In genomic region chr3:48301020-48301813, GRCh38 we compare ENCODE assay signal across 8 cellular contexts. TPM values are rescaled to one million over a fixed set of nuclear protein-coding genes. Genes with fewer than 3 reads are reported as not detected.
DNase-seq lines count a peak whose midpoint lies in the region; ATAC-seq lines count a peak whose summit lies in the region.

Gene NME6 (minus strand): TSS chr3:48301367.

- peaks cover 23% of the 10 kb centered on the region for H3K4me1 ChIP-seq in CD4-positive, CD25-positive, alpha-beta regulatory T cell (ENCODE audit: control insufficient read depth, insufficient read depth, low read length, poor library complexity, severe bottlenecking)

- peaks cover 17% of the 10 kb centered on the region for H3K36me3 ChIP-seq in CD4-positive, CD25-positive, alpha-beta regulatory T cell (ENCODE audit: control insufficient read depth, insufficient read depth, low read length)

- peaks cover under 1% of the 10 kb centered on the region for H3K27me3 ChIP-seq in CD4-positive, CD25-positive, alpha-beta regulatory T cell (ENCODE audit: control insufficient read depth, insufficient read depth, low read length)

- peak within 1 kb of the TSS; percentile 82 for H3K4me3 ChIP-seq in CD4-positive, CD25-positive, alpha-beta regulatory T cell (ENCODE audit: low read depth, low read length)

- CTCF ChIA-PET in activated CD8-positive, alpha-beta memory T cell treated with anti-CD3 and anti-CD28 coated beads for 36 hours (lab: Charles Lee): interaction anchor here (1.0 to 2.7 kb wide), 3 partner anchors 32 to 135 kb away, joined by 6 to 8 read pairs (median 6); no protein-coding TSS in a partner anchor

- peak; percentile 85 to 88 for ATAC-seq in CD4-positive, CD25-positive, alpha-beta regulatory T cell (ENCODE audit: low read depth in 2 of 2)
- ATAC-seq in GM19467 (IDR thresholded peaks at IDR 0.05; ENCODE audit: unreplicated experiment): peak; percentile 67

- peaks cover 7 to 51% (median 24%) of the 10 kb centered on the region in 4 donors for H3K4me1 Mint-ChIP-seq in CD4-positive, CD25-positive, alpha-beta regulatory T cell

- H3K4me3 Mint-ChIP-seq in CD4-positive, CD25-positive, alpha-beta regulatory T cell: peak within 1 kb of the TSS; percentile 83 to 98 (median 92)

- POLR2A ChIA-PET in activated CD8-positive, alpha-beta memory T cell treated with anti-CD3 and anti-CD28 coated beads for 36 hours (lab: Charles Lee): interaction anchor here (0.9 to 1.4 kb wide), 5 partner anchors 12 to 385 kb away, joined by 3 to 8 read pairs (median 4); partner anchors contain the start of gene NCKIPSD

- H3K27ac Mint-ChIP-seq in CD4-positive, CD25-positive, alpha-beta regulatory T cell: peak within 1 kb of the TSS; percentile 91 to 97 (median 95)

- H3K9me3 Mint-ChIP-seq in CD4-positive, CD25-positive, alpha-beta regulatory T cell: peaks cover 0 to 3% (median 0%) of the 10 kb centered on the region in 7 donors

- no peaks in the 10 kb centered on the region for H3K9me3 ChIP-seq in CD4-positive, CD25-positive, alpha-beta regulatory T cell (ENCODE audit: control insufficient read depth in 2 of 2, low read length in 2 of 2)

- H3K27me3 Mint-ChIP-seq in CD4-positive, CD25-positive, alpha-beta regulatory T cell: peaks cover 6% of the 10 kb centered on the region

- H3K27ac ChIP-seq in CD4-positive, CD25-positive, alpha-beta regulatory T cell (ENCODE audit: insufficient read depth, low read length, poor library complexity, severe bottlenecking): peak within 1 kb of the TSS; percentile 85

- peak; percentile 77 to 94 (median 85) for DNase-seq in CD4-positive, CD25-positive, alpha-beta regulatory T cell
- DNase-seq in HT1080 (ENCODE audit: low read depth): peak; percentile 82
- peak; percentile 86 to 96 for DNase-seq in NOMO-1 (lab: John Stamatoyannopoulos, UW; ENCODE audit: unreplicated experiment in 2 of 2)
- DNase-seq in effector CD8-positive, alpha-beta T cell (lab: John Stamatoyannopoulos, UW): peak; percentile 70
- DNase-seq in medulla oblongata (ENCODE audit: extremely low spot score): peak; percentile 86
- peak; percentile 88 to 90 (median 90) for DNase-seq in stimulated activated CD4-positive, alpha-beta T cell treated with anti-CD3 and anti-CD28 coated beads, TNF-alpha, amount 100 ng/mL, for 48 hours (ENCODE audit: low read depth in 3 of 3)

- H3K36me3 Mint-ChIP-seq in CD4-positive, CD25-positive, alpha-beta regulatory T cell: peaks cover 17% of the 10 kb centered on the region

RNA-seq across cellular contexts. Expression of gene NME6, which starts in this region (rescaled TPM):
- total RNA-seq in CD4-positive, CD25-positive, alpha-beta regulatory T cell: 12.6 TPM
- 10 to 100 TPM; 63.8 to 68.6 (median 65.0) TPM for polyA plus RNA-seq in CD4-positive, CD25-positive, alpha-beta regulatory T cell
- total RNA-seq in HT1080 (2014; rRNA removed; shearing (Covaris generic)): 20.2 and 30.4 TPM in 2 replicates
- polyA plus RNA-seq in HT1080 (2015; cell fraction: cytosol; rRNA removed): 19.7 and 20.4 TPM in 2 replicates
- 10.1 and 15.9 TPM in 2 replicates for polyA plus RNA-seq in HT1080 (2015; cell fraction: nucleus; rRNA removed)
- total RNA-seq in activated CD8-positive, alpha-beta memory T cell treated with anti-CD3 and anti-CD28 coated beads for 36 hours: 10 to 100 TPM; 28.8 to 32.2 TPM

Comparison
In these comparisons a context has a peak if more than half of its experiments do, and no peak if none do; other contexts are left out.
1. Peak in every context shown above with its lines: DNase-seq, ATAC-seq, H3K4me3 ChIP-seq and H3K27ac ChIP-seq.